In the genomic region with DNA sequence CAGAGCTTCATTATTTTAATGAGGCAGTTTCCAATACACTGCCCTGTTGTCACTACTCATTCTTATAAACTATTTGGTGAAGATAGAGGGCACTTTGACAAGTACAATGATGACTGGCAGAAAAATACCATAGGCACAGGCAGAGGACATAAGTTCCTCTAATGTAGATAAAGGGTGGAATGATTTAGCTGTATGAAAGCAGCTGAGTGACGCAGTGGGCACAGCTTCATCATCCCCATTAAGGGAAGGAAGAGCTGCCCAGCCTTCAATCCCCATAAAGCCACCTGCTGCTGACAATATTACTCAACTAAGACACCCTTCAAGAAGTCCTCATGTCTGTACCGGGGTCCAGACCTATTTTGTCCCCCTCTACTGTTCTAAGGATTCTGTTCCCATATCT, we compare ENCODE assay signal across 12 cellular contexts.
"Had no signal": no experiment of that assay in that cellular context is flagged by ENCODE, and none has a peak within 500 bp of the region (broad histone marks: within the 10 kb centered on the region; RNA-seq: fewer than 3 reads in every experiment).

No MANE protein-coding gene starts in this region.

- DNase-seq: dermis blood vessel endothelial cell; effector memory CD4-positive, alpha-beta T cell; foreskin keratinocyte; heart left ventricle; kidney; pancreas; stimulated activated CD4-positive, alpha-beta T cell treated with anti-CD3 and anti-CD28 coated beads, Interleukin-2, amount 100 ng/mL, for 24 hours; stimulated activated CD4-positive, alpha-beta T cell treated with anti-CD3 and anti-CD28 coated beads, Interleukin-4, amount 100 ng/mL, for 24 hours; stimulated activated naive CD4-positive, alpha-beta T cell treated with Interleukin-2 at 50 U/mL for 16 hours; stomach; thyroid gland; trophoblast cell had no signal
